8 cellular contexts compared by ENCODE assay signal in genomic region chrX:151973851-151974335, GRCh38. TPM values are rescaled to one million over a fixed set of nuclear protein-coding genes. Genes with fewer than 3 reads are reported as not detected.
DNase-seq lines count a peak whose midpoint lies in the region; ATAC-seq and TF ChIP-seq lines count a peak whose summit lies in the region.
"Had no signal": no experiment of that assay in that cellular context is flagged by ENCODE, and none has a peak within 500 bp of the region (broad histone marks: within the 10 kb centered on the region; RNA-seq: fewer than 3 reads in every experiment).

No MANE protein-coding gene starts in this region.

- H3K4me1 ChIP-seq in HUES64 (ENCODE audit: insufficient read depth, low read length) (no peaks in the 10 kb centered on the region), liver (ENCODE audit: control insufficient read depth in 4 of 4, insufficient read depth in 4 of 4, low read length in 3 of 4) (no peaks in the 10 kb centered on the region), transverse colon (no peaks in the 10 kb centered on the region)

- intact Hi-C loops in transverse colon (cut with DNase I; ENCODE audit: low total_unique reads): no loop called here

- in situ Hi-C loops in transverse colon (cut with MboI; ENCODE audit: low pct_ligation_motif_present in 1 of 4, low pct_unique_long_range_greater_than_20kb in 1 of 4, low sequenced_read_pairs in 3 of 4): no loop called here

- TF ChIP-seq POLR2A in transverse colon (IDR thresholded peaks at IDR 0.05): no peak

- no peak for TF ChIP-seq EP300 in transverse colon (IDR thresholded peaks at IDR 0.05; ENCODE audit: low read depth)

- H3K9me3 ChIP-seq in HUES64 (ENCODE audit: insufficient read depth, low read depth, low read length): no peaks in the 10 kb centered on the region
- H3K9me3 ChIP-seq in liver (ENCODE audit: control insufficient read depth in 4 of 4, low read length in 3 of 4): no peaks in the 10 kb centered on the region
- H3K9me3 ChIP-seq in transverse colon: no peaks in the 10 kb centered on the region

- 32% methylated on average over 21 of the region's 21 CpGs for whole genome bisulfite sequencing in HUES64
- 15% methylated on average over 21 of the region's 21 CpGs for WGBS in liver
- 54% methylated on average over 18 of the region's 21 CpGs; no CpG with 5 or more reads in 1 of the 2 donors for whole genome bisulfite sequencing in transverse colon (ENCODE audit: low coverage in 1 of 2), 2 donors

- H3K9ac ChIP-seq in HUES64 (ENCODE audit: low read depth, low read length) (no peak overlapping the region), liver (ENCODE audit: low read depth in 1 of 2, low read length in 2 of 2) (no peak overlapping the region)

- H3K36me3 ChIP-seq in HUES64 (ENCODE audit: insufficient read depth, low read length) (no peaks in the 10 kb centered on the region), liver (ENCODE audit: control insufficient read depth in 4 of 4, insufficient read depth in 3 of 4, low read depth in 1 of 4, low read length in 3 of 4) (no peaks in the 10 kb centered on the region), transverse colon (no peaks in the 10 kb centered on the region)

- no peak for TF ChIP-seq RAD21 in liver (IDR thresholded peaks at IDR 0.05)

- H3K4me3 ChIP-seq in HUES64 (ENCODE audit: low read length) (peak overlapping the region; percentile 45), cardiac fibroblast (replicated peaks in 1 of 2; ENCODE audit: low read depth in 2 of 2, low read length in 2 of 2) (peak overlapping the region; percentile 66 to 75), liver (ENCODE audit: low read depth in 1 of 3, low read length in 3 of 3) (peak overlapping the region in 2 of 3 donors; percentile 6 to 49), transverse colon (peak overlapping the region; percentile 41 to 58 (median 55))

- no peak for ATAC-seq in HG02885 (IDR thresholded peaks at IDR 0.05; ENCODE audit: poor library complexity, unreplicated experiment)
- ATAC-seq in GM18873 (IDR thresholded peaks at IDR 0.05; ENCODE audit: low FRiP score, unreplicated experiment): no peak

- H3K27me3 ChIP-seq in HUES64 (ENCODE audit: insufficient read depth, low read length) (peaks cover 30% of the 10 kb centered on the region), liver (ENCODE audit: control insufficient read depth in 4 of 4, insufficient read depth in 4 of 4, low read length in 3 of 4) (peaks cover 0 to 4% (median 0%) of the 10 kb centered on the region in 4 donors), transverse colon (no peaks in the 10 kb centered on the region)

- no peak for TF ChIP-seq CTCF in cardiac fibroblast (IDR thresholded peaks at IDR 0.05; ENCODE audit: low read depth, low read length)
- TF ChIP-seq CTCF in liver (IDR thresholded peaks at IDR 0.05; ENCODE audit: low read depth, low read length, missing input control): no peak
- TF ChIP-seq CTCF in transverse colon (IDR thresholded peaks at IDR 0.05): no peak

- H3K27ac ChIP-seq in HUES64 (ENCODE audit: low read depth, low read length) (no peak overlapping the region), liver (ENCODE audit: low read depth in 1 of 2, low read length in 2 of 2) (peak overlapping the region; percentile 15 to 25), transverse colon (peak overlapping the region; percentile 73 to 86 (median 80))

- DNase-seq in cardiac fibroblast (ENCODE audit: low read depth in 2 of 2) (peak; percentile 29 to 37), transverse colon (peak; percentile 21), nucleus accumbens (lab: John Stamatoyannopoulos, UW) (no peak)

TF ChIP-seq in liver, 16 proteins besides CTCF, POLR2A, EP300 and RAD21:
- TF ChIP-seq ZBTB33 (IDR thresholded peaks at IDR 0.05) (no peak), NR2F2 (IDR thresholded peaks at IDR 0.05) (no peak), HNF4A (conservative IDR thresholded peaks at IDR 0.05) (no peak), YY1 (IDR thresholded peaks at IDR 0.05) (no peak), FOXA2 (IDR thresholded peaks at IDR 0.05) (no peak), ATF3 (IDR thresholded peaks at IDR 0.05) (no peak), FOXA1 (IDR thresholded peaks at IDR 0.05) (no peak), TAF1 (conservative IDR thresholded peaks at IDR 0.05) (no peak), REST (IDR thresholded peaks at IDR 0.05) (no peak), EGR1 (IDR thresholded peaks at IDR 0.05; ENCODE audit: low read depth in 2 of 2) (no peak), JUND (IDR thresholded peaks at IDR 0.05) (no peak), GABPA (IDR thresholded peaks at IDR 0.05 in 1 of 2, conservative IDR thresholded peaks at IDR 0.05 in 1 of 2) (no peak), RXRA (IDR thresholded peaks at IDR 0.05) (no peak), MAX (IDR thresholded peaks at IDR 0.05) (no peak), HNF4G (IDR thresholded peaks at IDR 0.05) (no peak), SP1 (IDR thresholded peaks at IDR 0.05) (no peak)

RNA-seq across cellular contexts. Expression of gene GABRE, which starts 0.6 kb away (rescaled TPM):
- polyA plus RNA-seq in HUES64 (2013, experiment 1 of 2): 1.7 TPM
- 1.8 TPM for polyA plus RNA-seq in HUES64 (2013, experiment 2 of 2)
- total RNA-seq in liver (1 to 10 TPM in 1 of 2 donors, under 1 TPM in 1; 0.61 to 4.9 TPM), transverse colon (10 to 100 TPM; 31.4 to 81.0 (median 73.4) TPM)
- under 1 TPM; 0.49 to 0.68 TPM for polyA plus RNA-seq in liver
- total RNA-seq: activated naive CD8-positive, alpha-beta T cell treated with anti-CD3 and anti-CD28 coated beads, Interleukin-2, amount 10 ng/mL, durations not matched to agents 7 days and 5 days had no signal

Comparison
In these comparisons a context has a peak if more than half of its experiments do, and no peak if none do; other contexts are left out.
1. DNase-seq: peak in cardiac fibroblast (2 of 2) and transverse colon (single experiment); none in nucleus accumbens (0 of 56).
2. RNA of gene GABRE, which starts 0.6 kb away (total RNA-seq): 31.4 to 81.0 TPM in transverse colon; 0.61 to 4.9 TPM in liver; every median in the first group is over 4 times any median in the second.
3. Peak in every context shown above with its lines, with median percentiles within 50 percentile points of each other: H3K4me3 ChIP-seq.